17 cellular contexts compared by ENCODE assay signal in genomic region chr19:42173695-42174094, GRCh38. TPM values are rescaled to one million over a fixed set of nuclear protein-coding genes. Genes with fewer than 3 reads are reported as not detected.
DNase-seq lines count a peak whose midpoint lies in the region; ATAC-seq and TF ChIP-seq lines count a peak whose summit lies in the region.
"Had no signal": no experiment of that assay in that cellular context is flagged by ENCODE, and none has a peak within 500 bp of the region (broad histone marks: within the 10 kb centered on the region; RNA-seq: fewer than 3 reads in every experiment).

No MANE protein-coding gene starts in this region.

- intact Hi-C loops in IMR-90 (cut with micrococcal nuclease): no loop called here

- H3K4me3 ChIP-seq in IMR-90 (ENCODE audit: insufficient read depth, low read depth, low read length): no peak overlapping the region
- H3K4me3 ChIP-seq in WERI-Rb-1 (ENCODE audit: low read depth, low read length): no peak overlapping the region
- peak overlapping the region; percentile 87 for H3K4me3 ChIP-seq in neural cell (ENCODE audit: low read length)
- H3K4me3 ChIP-seq: GM23338 had no signal

- no peaks in the 10 kb centered on the region for H3K9me1 ChIP-seq in IMR-90 (ENCODE audit: insufficient read depth, low read length)

- WGBS in IMR-90 (ENCODE audit: extremely low coverage in 2 of 2, insufficient read length in 1 of 2), 2 experiments: 0% methylated on average over 2 of the region's 5 CpGs; no CpG with 5 or more reads in 1 of the 2 experiments

- H3K27ac ChIP-seq in IMR-90 (ENCODE audit: insufficient read depth, low read length) (no peak overlapping the region), WERI-Rb-1 (peak overlapping the region; percentile 54), neural cell (ENCODE audit: low read length) (no peak overlapping the region)
- H3K27ac ChIP-seq: C4-2B had no signal

- no peak overlapping the region for H4K91ac ChIP-seq in IMR-90 (ENCODE audit: insufficient read depth, low read depth, low read length)

- H4K8ac ChIP-seq in IMR-90 (ENCODE audit: low read depth in 2 of 2, low read length in 2 of 2): no peak overlapping the region

- peaks cover 6% of the 10 kb centered on the region for H3F3A ChIP-seq in neural cell (ENCODE audit: insufficient read depth, low read length, poor library complexity, severe bottlenecking)

- no peak overlapping the region for H2BK120ac ChIP-seq in IMR-90 (ENCODE audit: low read depth, low read length)

- no peak overlapping the region for H2AK9ac ChIP-seq in IMR-90 (replicated peaks; ENCODE audit: low read depth, low read length, poor library complexity)

- peaks cover 82% of the 10 kb centered on the region for H3K27me3 ChIP-seq in IMR-90 (ENCODE audit: control insufficient read depth, insufficient read depth, low read length)
- H3K27me3 ChIP-seq in WERI-Rb-1 (ENCODE audit: insufficient read depth, low read depth, severe bottlenecking): peaks cover 8% of the 10 kb centered on the region
- H3K27me3 ChIP-seq in neural cell (ENCODE audit: insufficient read depth, low read depth, low read length): no peaks in the 10 kb centered on the region

- H3K23ac ChIP-seq in IMR-90 (ENCODE audit: low read depth, low read length): no peak overlapping the region

- no peaks in the 10 kb centered on the region for H3K79me1 ChIP-seq in IMR-90 (ENCODE audit: low read depth in 1 of 2, low read length in 2 of 2)

- no peak for ATAC-seq in IMR-90 (ENCODE audit: low read depth)
- no peak for ATAC-seq in GM21723 (IDR thresholded peaks at IDR 0.05; ENCODE audit: unreplicated experiment)
- ATAC-seq in GM18909 (IDR thresholded peaks at IDR 0.05; ENCODE audit: poor library complexity, unreplicated experiment): no peak
- ATAC-seq: GM23338, HCT116, HepG2 had no signal

- H3K9ac ChIP-seq in IMR-90 (ENCODE audit: low read depth, low read length) (no peak overlapping the region), neural cell (ENCODE audit: low read length) (no peak overlapping the region)

- no peaks in the 10 kb centered on the region for H3K9me2 ChIP-seq in neural cell (ENCODE audit: insufficient read depth, low read length)

- peaks cover 66% of the 10 kb centered on the region for H3K79me2 ChIP-seq in neural cell (replicated peaks; ENCODE audit: insufficient read depth, low read length)

- dilution Hi-C loops in IMR-90 (cut with HindIII; ENCODE audit: low sequenced_read_pairs, unreplicated experiment): no loop called here

- H2BK15ac ChIP-seq in IMR-90 (ENCODE audit: low read depth, low read length): no peak overlapping the region

- H2AFZ ChIP-seq in IMR-90 (replicated peaks; ENCODE audit: low read length, poor library complexity): peak overlapping the region; percentile 21
- H2AFZ ChIP-seq in neural cell (ENCODE audit: low read depth, low read length): no peak overlapping the region
- H2AFZ ChIP-seq: GM23338 had no signal

- no peak for DNase-seq in IMR-90
- peak; percentile 61 for DNase-seq in WERI-Rb-1
- no peak for DNase-seq in GM19240 (ENCODE audit: insufficient read length, low spot score)
- DNase-seq: AML-193; CD4-positive, alpha-beta T cell; DMS153; DMS79; GDM1; H7; KG1 had no signal

- TF ChIP-seq POLR2A in IMR-90 (IDR thresholded peaks at IDR 0.05; ENCODE audit: low read depth, low read length): no peak

- H3K4me1 ChIP-seq in IMR-90 (ENCODE audit: control insufficient read depth, insufficient read depth, low read length): peaks cover 2% of the 10 kb centered on the region; the same call in 1 of the 2 replicates

- H3K36me3 ChIP-seq in IMR-90 (ENCODE audit: control insufficient read depth, insufficient read depth, low read length) (no peaks in the 10 kb centered on the region), WERI-Rb-1 (no peaks in the 10 kb centered on the region), neural cell (ENCODE audit: insufficient read depth, low read length) (no peaks in the 10 kb centered on the region)

- TF ChIP-seq RAD21 in IMR-90 (IDR thresholded peaks at IDR 0.05; ENCODE audit: low read length) (no peak), neural cell (conservative IDR thresholded peaks at IDR 0.05) (no peak)

- H3K4me2 ChIP-seq in IMR-90 (ENCODE audit: low read depth, low read length): no peak overlapping the region
- H3K4me2 ChIP-seq in neural cell (ENCODE audit: low read length): peak overlapping the region; percentile 100
- H3K4me2 ChIP-seq: GM23338 had no signal

- in situ Hi-C loops in IMR-90 (cut with MboI; ENCODE audit: low sequenced_read_pairs): no loop called here

- CTCF ChIA-PET in IMR-90 (lab: Yijun Ruan, JAX): no interaction called here

- H3K56ac ChIP-seq in IMR-90 (ENCODE audit: extremely low read depth, insufficient read depth, low read length): no peak overlapping the region

- no peaks in the 10 kb centered on the region for H4K20me1 ChIP-seq in IMR-90 (ENCODE audit: insufficient read depth, low read length)
- no peaks in the 10 kb centered on the region for H4K20me1 ChIP-seq in neural cell (ENCODE audit: insufficient read depth)

- no peak overlapping the region for H2AK5ac ChIP-seq in IMR-90 (ENCODE audit: low read depth, low read length)

- BruUV-seq in IMR-90 (replicated peaks; lab: Mats Ljungman, UMichigan): no TSS peak

- H3K4ac ChIP-seq in IMR-90 (ENCODE audit: low read depth, low read length): no peak overlapping the region

- H2BK5ac ChIP-seq in IMR-90 (ENCODE audit: low read depth, low read length, poor library complexity, severe bottlenecking): no peak overlapping the region

- TF ChIP-seq EP300 in neural cell (conservative IDR thresholded peaks at IDR 0.05; ENCODE audit: poor library complexity, severe bottlenecking): no peak

- POLR2A ChIA-PET in IMR-90 (lab: Charles Lee; ENCODE audit: unreplicated experiment): no interaction called here

- no peak for TF ChIP-seq CTCF in IMR-90 (conservative IDR thresholded peaks at IDR 0.05; ENCODE audit: low read depth, low read length)
- TF ChIP-seq CTCF in WERI-Rb-1 (IDR thresholded peaks at IDR 0.05; ENCODE audit: low read depth, low read length): no peak
- no peak for TF ChIP-seq CTCF in neural cell (IDR thresholded peaks at IDR 0.05; ENCODE audit: poor library complexity, severe bottlenecking)

- H4K5ac ChIP-seq in IMR-90 (ENCODE audit: low read depth, low read length): no peak overlapping the region

- no peak overlapping the region for H3K18ac ChIP-seq in IMR-90 (ENCODE audit: low read depth, low read length)

- no peak overlapping the region for H2BK20ac ChIP-seq in IMR-90 (ENCODE audit: low read depth, low read length)

- H3K14ac ChIP-seq in IMR-90 (replicated peaks; ENCODE audit: low read depth, low read length): no peak overlapping the region

- H3K9me3 ChIP-seq in IMR-90 (ENCODE audit: control insufficient read depth, insufficient read depth, low read length): no peaks in the 10 kb centered on the region
- H3K9me3 ChIP-seq in WERI-Rb-1 (ENCODE audit: severe bottlenecking): no peaks in the 10 kb centered on the region
- no peaks in the 10 kb centered on the region for H3K9me3 ChIP-seq in neural cell (ENCODE audit: low read length)

TF ChIP-seq in IMR-90, 13 proteins besides CTCF, POLR2A, EP300 and RAD21:
- TF ChIP-seq USF2 (IDR thresholded peaks at IDR 0.05; ENCODE audit: low read depth, low read length) (no peak), NFE2L2 (IDR thresholded peaks at IDR 0.05; ENCODE audit: low read depth, low read length) (no peak), RFX5 (IDR thresholded peaks at IDR 0.05; ENCODE audit: low read depth, low read length) (no peak), BHLHE40 (IDR thresholded peaks at IDR 0.05; ENCODE audit: low read depth, low read length) (no peak)
TF ChIP-seq in IMR-90: peak in this region for 0.

TF ChIP-seq in neural cell, 6 proteins besides CTCF, POLR2A, EP300 and RAD21 (continues in another document):
- TF ChIP-seq REST (IDR thresholded peaks at IDR 0.05; ENCODE audit: borderline replicate concordance) (no peak), SMC3 (conservative IDR thresholded peaks at IDR 0.05; ENCODE audit: poor library complexity) (no peak), POLR2AphosphoS5 (IDR thresholded peaks at IDR 0.05) (no peak)

RNA-seq across cellular contexts. Expression of gene POU2F2, which starts 41.4 kb away (rescaled TPM):
- total RNA-seq in IMR-90 (2012; rRNA removed): 0.54 and 0.56 TPM in 2 replicates
- polyA plus RNA-seq in IMR-90 (2012; rRNA removed): 5.0 and 6.6 TPM in 2 replicates
- 1.8 and 5.3 TPM in 2 replicates for polyA plus RNA-seq in IMR-90 (2012; cell fraction: cytosol; rRNA removed)
- polyA plus RNA-seq in IMR-90 (2012; cell fraction: nucleus; rRNA removed; ENCODE audit: low replicate concordance): 11.7 and 16.9 TPM in 2 replicates
- 7.7 and 12.4 TPM in 2 replicates for polyA plus RNA-seq in neural cell
- 10.7 and 18.9 TPM in 2 replicates for polyA minus RNA-seq in neural cell

RNA-seq across cellular contexts. Expression of gene DEDD2, which starts 43.8 kb away (rescaled TPM):
- total RNA-seq in IMR-90 (2012; rRNA removed): 8.1 and 8.2 TPM in 2 replicates
- polyA plus RNA-seq in IMR-90 (2012; rRNA removed) (21.0 and 26.1 TPM in 2 replicates), neural cell (69.9 and 72.8 TPM in 2 replicates)
- 28.9 and 45.6 TPM in 2 replicates for polyA plus RNA-seq in IMR-90 (2012; cell fraction: cytosol; rRNA removed)
- 21.5 and 40.6 TPM in 2 replicates for polyA plus RNA-seq in IMR-90 (2012; cell fraction: nucleus; rRNA removed; ENCODE audit: low replicate concordance)
- 45.7 and 51.6 TPM in 2 replicates for polyA minus RNA-seq in neural cell

RNA-seq across cellular contexts. Expression of gene ZNF526, which starts 46.4 kb away (rescaled TPM):
- total RNA-seq in IMR-90 (2012; rRNA removed): 13.6 and 14.2 TPM in 2 replicates
- polyA plus RNA-seq in IMR-90 (2012; rRNA removed): 6.8 and 7.3 TPM in 2 replicates
- polyA plus RNA-seq in IMR-90 (2012; cell fraction: cytosol; rRNA removed): 3.2 and 6.0 TPM in 2 replicates
- polyA plus RNA-seq in IMR-90 (2012; cell fraction: nucleus; rRNA removed; ENCODE audit: low replicate concordance): 5.4 and 9.9 TPM in 2 replicates
- 2.1 TPM in 2 replicates for polyA plus RNA-seq in neural cell
- polyA minus RNA-seq in neural cell: 7.6 and 10.0 TPM in 2 replicates
